In the genomic region with DNA sequence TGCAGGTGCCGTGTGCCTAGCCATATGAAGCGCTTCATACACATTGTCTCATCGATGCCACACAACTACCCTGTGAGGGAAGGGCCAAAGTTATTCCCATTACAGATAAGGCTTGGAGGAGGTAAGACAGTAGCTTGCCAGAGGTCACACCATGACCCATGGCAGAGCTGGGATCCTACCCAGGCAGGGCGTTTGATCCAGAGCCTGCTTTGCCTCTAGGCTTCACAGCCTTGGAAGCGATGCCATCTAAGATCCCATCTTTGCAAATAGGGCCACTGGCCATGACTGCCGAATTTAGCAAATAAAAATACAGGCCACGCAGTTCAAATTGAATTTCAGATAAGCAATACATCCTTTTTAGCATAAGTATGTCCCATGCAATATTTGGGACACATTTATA, we compare ENCODE assay signal across 21 cellular contexts.
"Had no signal": no experiment of that assay in that cellular context is flagged by ENCODE, and none has a peak within 500 bp of the region (broad histone marks: within the 10 kb centered on the region; RNA-seq: fewer than 3 reads in every experiment).

No MANE protein-coding gene starts in this region.

- H3K27ac ChIP-seq: KMS-11, SJCRH30 had no signal

- H3K36me3 ChIP-seq: SJCRH30 had no signal

- DNase-seq: Kasumi-1, MM.1S, NCI-H1092 treated with DMSO at 0.1 percent for 48 hours, NCI-H1436, NCI-H187, NCI-H2029, NCI-H2081 treated with DMSO at 0.1 percent for 48 hours, NCI-H2171, NCI-H226, NCI-H446, NCI-H510A, NCI-H524 treated with DMSO at 0.1 percent for 48 hours, NCI-H69, NCI-H774, RPMI8226, SHP77 treated with DMSO at 0.1 percent for 48 hours, SJCRH30, SW 1271, T-cell had no signal

- H3K4me3 ChIP-seq: K562, SJCRH30 had no signal

- H3K4me1 ChIP-seq: SJCRH30 had no signal

- H3K9me3 ChIP-seq: SJCRH30 had no signal

- H3K27me3 ChIP-seq: SJCRH30 had no signal

- ATAC-seq: K562, T-cell had no signal
